ENCODE assay signal across 8 cellular contexts in the genomic region with DNA sequence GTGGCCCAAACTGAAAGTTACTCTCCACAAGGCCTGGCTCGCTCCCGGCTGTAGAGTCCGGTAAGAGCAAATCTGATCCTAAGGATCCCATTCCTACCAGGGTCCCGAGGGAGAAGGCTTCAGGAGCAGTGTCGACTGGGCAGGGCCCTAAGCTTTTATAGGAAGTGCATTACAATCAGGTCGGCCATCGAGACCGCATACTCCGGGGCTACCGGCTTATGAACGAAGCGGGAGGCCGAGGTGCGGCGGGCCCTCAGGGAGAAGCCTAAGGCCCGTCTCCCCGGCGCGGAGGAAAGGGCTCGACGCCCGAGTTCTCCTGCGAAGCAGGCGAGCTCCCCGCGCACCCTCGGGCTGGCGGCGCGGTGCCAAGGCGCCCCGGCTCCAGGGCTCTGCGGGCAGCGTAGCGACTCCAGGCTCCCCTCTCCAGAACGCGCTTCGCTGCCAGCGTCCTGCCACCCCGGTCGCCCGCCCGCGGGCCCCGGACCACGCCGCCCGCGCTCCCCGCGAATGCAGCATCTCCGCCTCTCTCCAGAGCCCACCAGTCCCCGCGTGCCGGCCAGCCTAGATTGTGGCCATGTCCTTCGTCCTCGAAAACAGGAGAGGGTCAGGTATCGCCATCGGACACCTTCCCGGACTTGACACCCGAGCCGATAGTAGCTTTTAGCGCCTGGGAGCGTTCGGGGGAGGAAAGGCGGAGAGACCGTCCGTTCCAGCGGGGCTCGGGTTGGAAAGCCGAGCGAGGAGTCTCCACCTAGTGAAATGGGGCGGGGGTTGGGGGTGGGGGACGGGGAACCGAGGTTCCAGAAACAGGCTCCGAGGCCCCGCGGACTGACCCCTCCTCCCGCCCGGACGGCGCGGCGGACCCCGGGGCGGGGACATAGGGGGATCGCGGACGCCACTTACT. TPM values are rescaled to one million over a fixed set of nuclear protein-coding genes. Genes with fewer than 3 reads are reported as not detected.
DNase-seq lines count a peak whose midpoint lies in the region; ATAC-seq and TF ChIP-seq lines count a peak whose summit lies in the region.

No MANE protein-coding gene starts in this region.

- no peaks in the 10 kb centered on the region for H3K36me3 Mint-ChIP-seq in activated CD8-positive, alpha-beta memory T cell treated with anti-CD3 and anti-CD28 coated beads, Interleukin-2, amount 10 ng/mL, durations not matched to agents 7 days and 5 days
- peaks cover 47% of the 10 kb centered on the region for H3K36me3 Mint-ChIP-seq in endothelial cell (ENCODE audit: low read depth, unreplicated experiment)

- ATAC-seq in activated CD8-positive, alpha-beta memory T cell treated with anti-CD3 and anti-CD28 coated beads, Interleukin-2, amount 10 ng/mL, durations not matched to agents 7 days and 5 days: no peak
- ATAC-seq in HG02623 (IDR thresholded peaks at IDR 0.05; ENCODE audit: unreplicated experiment) (no peak), HG03520 (IDR thresholded peaks at IDR 0.05; ENCODE audit: unreplicated experiment) (no peak)

- H3K4me3 Mint-ChIP-seq in activated CD8-positive, alpha-beta memory T cell treated with anti-CD3 and anti-CD28 coated beads, Interleukin-2, amount 10 ng/mL, durations not matched to agents 7 days and 5 days: peak overlapping the region; percentile 60
- H3K4me3 Mint-ChIP-seq in endothelial cell (ENCODE audit: unreplicated experiment): peak overlapping the region; percentile 100

- CTCF ChIA-PET in activated CD8-positive, alpha-beta memory T cell treated with anti-CD3 and anti-CD28 coated beads, Interleukin-2, amount 10 ng/mL, durations not matched to agents 7 days and 5 days (lab: Charles Lee): interaction anchor here (0.7 to 3.4 kb wide), 4 partner anchors 33 to 1395 kb away, joined by 3 to 36 read pairs (median 3); a partner anchor contains a TSS

- peaks cover 50% of the 10 kb centered on the region for H3K27me3 Mint-ChIP-seq in activated CD8-positive, alpha-beta memory T cell treated with anti-CD3 and anti-CD28 coated beads, Interleukin-2, amount 10 ng/mL, durations not matched to agents 7 days and 5 days
- H3K27me3 Mint-ChIP-seq in endothelial cell (ENCODE audit: unreplicated experiment): peaks cover 23% of the 10 kb centered on the region

- H3K27me3 ChIP-seq in suprapubic skin: no peaks in the 10 kb centered on the region

- H3K27ac ChIP-seq in mesodermal cell (ENCODE audit: low read depth, low read length, severe bottlenecking): peak overlapping the region; percentile 32
- H3K27ac ChIP-seq in suprapubic skin: peak overlapping the region; percentile 84

- H3K9me3 ChIP-seq in mesodermal cell (ENCODE audit: control insufficient read depth, low read length) (no peaks in the 10 kb centered on the region), suprapubic skin (no peaks in the 10 kb centered on the region)

- H3K9me3 Mint-ChIP-seq in activated CD8-positive, alpha-beta memory T cell treated with anti-CD3 and anti-CD28 coated beads, Interleukin-2, amount 10 ng/mL, durations not matched to agents 7 days and 5 days (ENCODE audit: low read depth): no peaks in the 10 kb centered on the region
- H3K9me3 Mint-ChIP-seq in endothelial cell (ENCODE audit: unreplicated experiment): no peaks in the 10 kb centered on the region

- WGBS in mesodermal cell (ENCODE audit: insufficient coverage in 2 of 2), 2 experiments: 0 to 1% methylated on average over 53 to 79 of the region's 89 CpGs
- WGBS in suprapubic skin: under 1% methylated on average over 45 of the region's 89 CpGs

- H3K4me3 ChIP-seq in mesodermal cell (ENCODE audit: extremely low read depth, insufficient read depth, low read length, poor library complexity, severe bottlenecking) (peak overlapping the region; percentile 77), suprapubic skin (peak overlapping the region; percentile 81)

- peaks cover 14% of the 10 kb centered on the region for H3K4me1 Mint-ChIP-seq in activated CD8-positive, alpha-beta memory T cell treated with anti-CD3 and anti-CD28 coated beads, Interleukin-2, amount 10 ng/mL, durations not matched to agents 7 days and 5 days
- H3K4me1 Mint-ChIP-seq in endothelial cell (ENCODE audit: unreplicated experiment): peaks cover 48% of the 10 kb centered on the region

- peaks cover 18% of the 10 kb centered on the region for H3K4me1 ChIP-seq in mesodermal cell (ENCODE audit: control insufficient read depth, insufficient read depth, low read length, poor library complexity, severe bottlenecking)
- H3K4me1 ChIP-seq in suprapubic skin: peaks cover 44% of the 10 kb centered on the region

- TF ChIP-seq CTCF in endothelial cell (IDR thresholded peaks at IDR 0.05; ENCODE audit: unreplicated experiment) (no peak), suprapubic skin (IDR thresholded peaks at IDR 0.05) (no peak)

- H3K36me3 ChIP-seq in mesodermal cell (ENCODE audit: control insufficient read depth, insufficient read depth, low read length) (peaks cover 28% of the 10 kb centered on the region), suprapubic skin (no peaks in the 10 kb centered on the region)

- no peak for TF ChIP-seq POLR2A in suprapubic skin (IDR thresholded peaks at IDR 0.05)

- DNase-seq in COR-L47 (lab: John Stamatoyannopoulos, UW) (peak; percentile 58), LoVo (ENCODE audit: low spot score) (peak; percentile 42), endothelial cell (ENCODE audit: low spot score) (peak; percentile 24), suprapubic skin (ENCODE audit: low spot score in 2 of 2) (peak in 1 of 2 donors; percentile 78)
- DNase-seq in activated CD8-positive, alpha-beta memory T cell treated with anti-CD3 and anti-CD28 coated beads, Interleukin-2, amount 10 ng/mL, durations not matched to agents 7 days and 5 days: no peak

- no peak for TF ChIP-seq EP300 in suprapubic skin (IDR thresholded peaks at IDR 0.05)

- H3K27ac Mint-ChIP-seq in activated CD8-positive, alpha-beta memory T cell treated with anti-CD3 and anti-CD28 coated beads, Interleukin-2, amount 10 ng/mL, durations not matched to agents 7 days and 5 days: no peak overlapping the region
- H3K27ac Mint-ChIP-seq in endothelial cell (ENCODE audit: unreplicated experiment): peak overlapping the region; percentile 91

RNA-seq across cellular contexts. Expression of a gene that starts 1.3 kb away (rescaled TPM):
- total RNA-seq in activated CD8-positive, alpha-beta memory T cell treated with anti-CD3 and anti-CD28 coated beads, Interleukin-2, amount 10 ng/mL, durations not matched to agents 7 days and 5 days: under 1 TPM in 1 of 2 experiments, not detected in 1; 0.14 TPM
- total RNA-seq in endothelial cell (ENCODE audit: unreplicated experiment): 353 TPM
- 120 TPM for polyA plus RNA-seq in mesodermal cell (2013, experiment 1 of 2)
- polyA plus RNA-seq in mesodermal cell (2013, experiment 2 of 2): 102 TPM
- 10 to 100 TPM; 17.1 to 45.4 (median 28.3) TPM for total RNA-seq in suprapubic skin

RNA-seq across cellular contexts. Expression of a gene that starts 33.7 kb away (rescaled TPM):
- 100 to 1,000 TPM; 111 to 138 TPM for total RNA-seq in activated CD8-positive, alpha-beta memory T cell treated with anti-CD3 and anti-CD28 coated beads, Interleukin-2, amount 10 ng/mL, durations not matched to agents 7 days and 5 days
- 242 TPM for total RNA-seq in endothelial cell (ENCODE audit: unreplicated experiment)
- 185 TPM for polyA plus RNA-seq in mesodermal cell (2013, experiment 1 of 2)
- polyA plus RNA-seq in mesodermal cell (2013, experiment 2 of 2): 185 TPM
- total RNA-seq in suprapubic skin: 100 to 1,000 TPM in 1 of 4 donors, 10 to 100 TPM in 3; 48.4 to 161 (median 67.5) TPM

Comparison
In these comparisons a context has a peak if more than half of its experiments do, and no peak if none do; other contexts are left out.
1. RNA of a gene that starts 1.3 kb away (total RNA-seq): 353 TPM in endothelial cell (single experiment) and 17.1 to 45.4 TPM in suprapubic skin; 0.14 TPM in activated CD8-positive, alpha-beta memory T cell treated with anti-CD3 and anti-CD28 coated beads, Interleukin-2, amount 10 ng/mL, durations not matched to agents 7 days and 5 days; every median in the first group is over 10 times any median in the second.